ENCODE assay signal across 8 cellular contexts in genomic region chr18:74493689-74494088, GRCh38. TPM values are rescaled to one million over a fixed set of nuclear protein-coding genes. Genes with fewer than 3 reads are reported as not detected.
DNase-seq lines count a peak whose midpoint lies in the region; ATAC-seq and TF ChIP-seq lines count a peak whose summit lies in the region.

No MANE protein-coding gene starts in this region.

- TF ChIP-seq CTCF in AG04450 (IDR thresholded peaks at IDR 0.05; ENCODE audit: low read depth, low read length) (peak; percentile 52), RWPE1 (conservative IDR thresholded peaks at IDR 0.05; ENCODE audit: low read depth) (peak; percentile 77), adrenal gland (IDR thresholded peaks at IDR 0.05) (peak in 5 of 6 experiments; percentile 13 to 46 (median 46)), kidney epithelial cell (IDR thresholded peaks at IDR 0.05; ENCODE audit: insufficient read depth, low read length, poor library complexity, severe bottlenecking) (peak; percentile 69)

- no peaks in the 10 kb centered on the region for H3K36me3 ChIP-seq in adrenal gland (replicated peaks in 1 of 2)
- no peaks in the 10 kb centered on the region for H3K36me3 ChIP-seq in kidney epithelial cell (ENCODE audit: control insufficient read depth, insufficient read depth, low read length)

- ATAC-seq in GM18499 (IDR thresholded peaks at IDR 0.05; ENCODE audit: insufficient read depth, unreplicated experiment), result peak; percentile 28

- POLR2A ChIA-PET in AG04450 (lab: Yijun Ruan, JAX) (interaction anchor here (0.6 kb wide), 1 partner anchor 76 kb away, joined by 5 read pairs; no protein-coding TSS in a partner anchor), RWPE1 (lab: Yijun Ruan, JAX; ENCODE audit: low non-redundant PET) (no interaction called here)

- no peak for TF ChIP-seq POLR2A in adrenal gland (IDR thresholded peaks at IDR 0.05)

- 50 to 62% (median 56%) methylated on average over 1 of the region's 1 CpG for WGBS in adrenal gland, 4 donors

- H3K27ac ChIP-seq in AG04450 (ENCODE audit: low read depth, low read length) (no peak overlapping the region), RWPE1 (no peak overlapping the region), adrenal gland (no peak overlapping the region)

- H3K9me3 ChIP-seq in AG04450 (ENCODE audit: control insufficient read depth, insufficient read depth, low read length) (peaks cover 4% of the 10 kb centered on the region; the same call in 1 of the 2 replicates), adrenal gland (replicated peaks in 1 of 3) (no peaks in the 10 kb centered on the region)

- DNase-seq in AG04450 (ENCODE audit: low read depth, low spot score) (peak; percentile 20), KG1 (lab: John Stamatoyannopoulos, UW) (peak; percentile 5), RWPE1 (ENCODE audit: low spot score) (no peak), adrenal gland (peak in 3 of 7 donors; percentile 10 to 64 (median 39)), kidney epithelial cell (ENCODE audit: low read depth) (no peak), NCI-H1694 treated with DMSO at 0.1 percent for 48 hours (lab: John Stamatoyannopoulos, UW) (no peak)
- peak; percentile 29 to 32 for DNase-seq in stimulated activated CD8-positive, alpha-beta memory T cell treated with anti-CD3 and anti-CD28 coated beads, Interleukin-7, amount 100 ng/mL, for 1 hour (ENCODE audit: low read depth in 2 of 2)

- H3K4me3 ChIP-seq in AG04450 (ENCODE audit: low read depth, low read length), result no peak overlapping the region
- H3K4me3 ChIP-seq in adrenal gland, result no peak overlapping the region
- H3K4me3 ChIP-seq in kidney epithelial cell (ENCODE audit: low read depth, low read length), result no peak overlapping the region

- CTCF ChIA-PET in AG04450 (lab: Charles Lee) (interaction anchor here (0.6 to 1.6 kb wide), 6 partner anchors 23 to 304 kb away, joined by 3 to 25 read pairs (median 3); no protein-coding TSS in a partner anchor), RWPE1 (lab: Yijun Ruan, JAX) (interaction anchor here (0.6 to 1.1 kb wide), 6 partner anchors 48 to 151 kb away, joined by 3 to 7 read pairs (median 4); no protein-coding TSS in a partner anchor)

- peaks cover 13% of the 10 kb centered on the region for H3K27me3 ChIP-seq in AG04450 (ENCODE audit: control insufficient read depth, insufficient read depth, low read length)
- H3K27me3 ChIP-seq in adrenal gland, result no peaks in the 10 kb centered on the region
- H3K27me3 ChIP-seq in kidney epithelial cell (ENCODE audit: control insufficient read depth, insufficient read depth, low read length), result no peaks in the 10 kb centered on the region

- H3K4me1 ChIP-seq in adrenal gland (replicated peaks in 1 of 2), result peaks cover 7 to 9% of the 10 kb centered on the region in 2 donors

- intact Hi-C loops in adrenal gland (cut with DNase I), result loop anchor here in 1 of 2 donors (10.0 kb wide), 1 partner anchor 101 kb away; the partner anchor contains the start of gene ZNF407

RNA-seq across cellular contexts. Expression of gene CNDP2, which starts 2.5 kb away (rescaled TPM):
- polyA plus RNA-seq in AG04450 (2011; rRNA removed) (74.1 and 74.2 TPM in 2 replicates), adrenal gland (100 to 1,000 TPM in 1 of 3 donors, 10 to 100 TPM in 2; 49.7 to 105 (median 52.4) TPM)
- 68.2 and 85.2 TPM in 2 replicates for polyA minus RNA-seq in AG04450 (2011; rRNA and poly(A)+ RNA removed)
- total RNA-seq in adrenal gland (100 to 1,000 TPM in 5 of 8 donors, 10 to 100 TPM in 3; 64.8 to 159 (median 105) TPM), kidney epithelial cell (178 and 225 TPM in 2 replicates)

RNA-seq across cellular contexts. Expression of gene DIPK1C, which starts 36.6 kb away (rescaled TPM):
- polyA plus RNA-seq in AG04450 (2011; rRNA removed), result not detected in 2 replicates
- not detected in 2 replicates for polyA minus RNA-seq in AG04450 (2011; rRNA and poly(A)+ RNA removed)
- under 1 TPM in 1 of 8 donors, not detected in 7; 0.37 TPM for total RNA-seq in adrenal gland
- polyA plus RNA-seq in adrenal gland, result under 1 TPM in 1 of 3 donors, not detected in 2; 0.17 TPM
- total RNA-seq in kidney epithelial cell, result not detected in 2 replicates

RNA-seq across cellular contexts. Expression of gene CNDP1, which starts 40.6 kb away (rescaled TPM):
- polyA plus RNA-seq in AG04450 (2011; rRNA removed), result not detected in 2 replicates
- not detected in 2 replicates for polyA minus RNA-seq in AG04450 (2011; rRNA and poly(A)+ RNA removed)
- not detected for total RNA-seq in adrenal gland
- under 1 TPM in 2 of 3 donors, not detected in 1; 0.16 to 0.27 TPM for polyA plus RNA-seq in adrenal gland
- not detected in 2 replicates for total RNA-seq in kidney epithelial cell

Comparison
In these comparisons a context has a peak if more than half of its experiments do, and no peak if none do; other contexts are left out.
1. DNase-seq: peak in AG04450 (single experiment), KG1 (single experiment) and stimulated activated CD8-positive, alpha-beta memory T cell treated with anti-CD3 and anti-CD28 coated beads, Interleukin-7, amount 100 ng/mL, for 1 hour (2 of 2); none in RWPE1 (single experiment), kidney epithelial cell (single experiment) and NCI-H1694 treated with DMSO at 0.1 percent for 48 hours (single experiment).
2. Peak in every context shown above with its lines, with median percentiles within 50 percentile points of each other: CTCF ChIP-seq.